30 cellular contexts compared by ENCODE assay signal in genomic region chr1:34889705-34890104, GRCh38. TPM values are rescaled to one million over a fixed set of nuclear protein-coding genes. Genes with fewer than 3 reads are reported as not detected.
"Had no signal": no experiment of that assay in that cellular context is flagged by ENCODE, and none has a peak within 500 bp of the region (broad histone marks: within the 10 kb centered on the region; RNA-seq: fewer than 3 reads in every experiment).

No MANE protein-coding gene starts in this region.

- DNase-seq: effector CD8-positive, alpha-beta T cell; gastrocnemius medialis; heart left ventricle; kidney; mucosa of descending colon; naive B cell; stimulated activated CD4-positive, alpha-beta T cell treated with anti-CD3 and anti-CD28 coated beads, Interleukin-12 subunit alpha, Interleukin-12 subunit beta, amount 100 ng/mL, for 4 hours; stimulated activated CD4-positive, alpha-beta T cell treated with anti-CD3 and anti-CD28 coated beads, Interleukin-2, amount 100 ng/mL, for 24 hours; stimulated activated CD4-positive, alpha-beta T cell treated with anti-CD3 and anti-CD28 coated beads, Interleukin-4, amount 100 ng/mL, for 24 hours; stimulated activated naive CD4-positive, alpha-beta T cell treated with Interleukin-2 at 50 U/mL for 16 hours; stomach; tibial artery had no signal

- H3K4me1 Mint-ChIP-seq: neural progenitor cell had no signal

- H3K36me3 Mint-ChIP-seq: stimulated activated effector memory CD8-positive, alpha-beta T cell treated with anti-CD3 and anti-CD28 coated beads, Interleukin-12 subunit alpha, Interleukin-12 subunit beta, amount 100 ng/mL, for 72 hours; type B pancreatic cell had no signal

- ATAC-seq: gastrocnemius medialis; heart left ventricle; left lobe of liver; mucosa of descending colon; natural killer cell treated with Interleukin-12 subunit alpha and Interleukin-12 subunit beta and Interleukin-15 and Interleukin-18, amount 100 ng/mL, for 72 hours; sciatic nerve; stimulated activated effector memory CD8-positive, alpha-beta T cell treated with anti-CD3 and anti-CD28 coated beads, Interleukin-12 subunit alpha, Interleukin-12 subunit beta, amount 100 ng/mL, for 72 hours had no signal

- H3K27ac ChIP-seq: esophagus muscularis mucosa, gastrocnemius medialis, heart left ventricle, hepatocyte, neural progenitor cell, parathyroid adenoma, right atrium auricular region, stomach, tibial artery had no signal

- H3K9me3 Mint-ChIP-seq: type B pancreatic cell had no signal

- H3K27ac Mint-ChIP-seq: dendritic cell treated with granulocyte-macrophage colony-stimulating factor and Interleukin-4, amounts not matched to agents 40 ng/mL and 50 ng/mL, for 4 days; memory B cell; naive B cell; natural killer cell treated with Interleukin-12 subunit alpha and Interleukin-12 subunit beta and Interleukin-15 and Interleukin-18, amount 100 ng/mL, for 72 hours; neural progenitor cell; progenitor cell of endocrine pancreas; stimulated activated effector memory CD8-positive, alpha-beta T cell treated with anti-CD3 and anti-CD28 coated beads, Interleukin-12 subunit alpha, Interleukin-12 subunit beta, amount 100 ng/mL, for 72 hours; type B pancreatic cell had no signal

- H3K4me3 Mint-ChIP-seq: dendritic cell treated with granulocyte-macrophage colony-stimulating factor and Interleukin-4, amounts not matched to agents 40 ng/mL and 50 ng/mL, for 4 days; memory B cell; naive B cell; natural killer cell treated with Interleukin-12 subunit alpha and Interleukin-12 subunit beta and Interleukin-15 and Interleukin-18, amount 100 ng/mL, for 72 hours; neural progenitor cell; stimulated activated effector memory CD8-positive, alpha-beta T cell treated with anti-CD3 and anti-CD28 coated beads, Interleukin-12 subunit alpha, Interleukin-12 subunit beta, amount 100 ng/mL, for 72 hours; type B pancreatic cell had no signal

- H3K4me3 ChIP-seq: esophagus muscularis mucosa, gastrocnemius medialis, heart left ventricle, hepatocyte, lung, mucosa of descending colon, neural progenitor cell, right atrium auricular region, smooth muscle cell, stomach, tibial artery had no signal

RNA-seq across cellular contexts. Expression of gene DLGAP3, which starts 39.7 kb away (rescaled TPM):
- total RNA-seq: fibroblast of lung, osteoblast, smooth muscle cell, urinary bladder had no signal
